Comparison of ENCODE assay signal across 21 cellular contexts in the genomic region with DNA sequence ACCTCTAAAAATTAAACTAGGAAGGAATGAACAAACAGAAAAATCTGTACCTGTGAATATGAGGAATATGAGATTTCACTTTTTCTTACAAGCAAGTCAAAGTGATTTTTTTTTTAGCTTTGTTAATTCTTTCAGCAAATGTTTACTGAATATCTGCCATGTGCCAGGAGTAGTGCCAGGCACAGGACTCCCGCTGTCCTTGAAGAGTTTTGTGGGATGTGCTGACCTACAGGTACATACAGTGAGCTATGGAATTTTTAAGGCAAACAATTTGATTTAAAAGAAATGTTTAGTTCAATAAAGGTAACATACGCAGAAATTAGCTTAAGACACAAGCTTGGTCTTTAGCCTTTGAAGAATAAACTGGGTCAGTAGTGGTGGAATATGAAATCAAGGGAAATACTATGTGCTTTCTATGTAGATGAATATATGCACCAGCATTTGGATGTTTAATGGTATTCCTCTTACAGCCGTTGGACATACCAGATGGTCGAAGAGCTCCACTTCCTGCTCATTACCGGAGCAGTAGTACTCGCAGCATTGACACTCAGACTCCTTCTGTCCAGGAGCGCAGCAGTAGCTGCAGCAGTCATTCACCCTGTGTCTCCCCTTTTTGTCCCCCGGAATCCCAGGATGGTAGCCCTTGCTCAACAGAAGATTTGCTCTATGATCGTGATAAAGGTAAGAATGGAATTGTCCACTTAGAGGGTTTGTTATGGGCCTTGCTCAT.
"Had no signal": no experiment of that assay in that cellular context is flagged by ENCODE, and none has a peak within 500 bp of the region (broad histone marks: within the 10 kb centered on the region; RNA-seq: fewer than 3 reads in every experiment).

No MANE protein-coding gene starts in this region.

- DNase-seq: colonic mucosa; effector CD8-positive, alpha-beta T cell; endodermal cell; foreskin fibroblast; gastrocnemius medialis; head of caudate nucleus; kidney; right lobe of liver; small intestine; stimulated activated CD4-positive, alpha-beta T cell treated with anti-CD3 and anti-CD28 coated beads, Interleukin-15, amount 100 ng/mL, for 24 hours; stimulated activated CD4-positive, alpha-beta T cell treated with anti-CD3 and anti-CD28 coated beads, Interleukin-2, amount 100 ng/mL, for 48 hours; stimulated activated naive B cell treated with anti-CD40 and anti-IgM and Interleukin-4, amounts not matched to agents 10 μg/mL and 1 μg/mL and 100 μg/mL, for 72 hours; upper lobe of left lung had no signal

- ATAC-seq: esophagus mucosa; gastrocnemius medialis; left lobe of liver; right lobe of liver; stimulated activated naive B cell treated with anti-CD40 and anti-IgM and Interleukin-4, amounts not matched to agents 10 μg/mL and 1 μg/mL and 100 μg/mL, for 72 hours had no signal

- H3K27me3 Mint-ChIP-seq: dendritic cell treated with granulocyte-macrophage colony-stimulating factor and Interleukin-4, amounts not matched to agents 40 ng/mL and 50 ng/mL, for 4 days; memory B cell; progenitor cell of endocrine pancreas; stimulated activated naive B cell treated with anti-CD40 and anti-IgM and Interleukin-4, amounts not matched to agents 10 μg/mL and 1 μg/mL and 100 μg/mL, for 72 hours; stimulated activated naive CD8-positive, alpha-beta T cell treated with anti-CD3 and anti-CD28 coated beads, Interleukin-15, Interleukin-2, amounts not matched to agents 100 ng/mL and 50 ng/mL, for 24 hours had no signal

- H3K4me3 Mint-ChIP-seq: dendritic cell treated with granulocyte-macrophage colony-stimulating factor and Interleukin-4, amounts not matched to agents 40 ng/mL and 50 ng/mL, for 4 days; endodermal cell; memory B cell; nephron; neural progenitor cell; stimulated activated naive B cell treated with anti-CD40 and anti-IgM and Interleukin-4, amounts not matched to agents 10 μg/mL and 1 μg/mL and 100 μg/mL, for 72 hours; stimulated activated naive CD8-positive, alpha-beta T cell treated with anti-CD3 and anti-CD28 coated beads, Interleukin-15, Interleukin-2, amounts not matched to agents 100 ng/mL and 50 ng/mL, for 24 hours had no signal

- H3K9me3 Mint-ChIP-seq: dendritic cell treated with granulocyte-macrophage colony-stimulating factor and Interleukin-4, amounts not matched to agents 40 ng/mL and 50 ng/mL, for 4 days; endodermal cell; memory B cell; stimulated activated naive B cell treated with anti-CD40 and anti-IgM and Interleukin-4, amounts not matched to agents 10 μg/mL and 1 μg/mL and 100 μg/mL, for 72 hours; stimulated activated naive CD8-positive, alpha-beta T cell treated with anti-CD3 and anti-CD28 coated beads, Interleukin-15, Interleukin-2, amounts not matched to agents 100 ng/mL and 50 ng/mL, for 24 hours had no signal

- H3K27ac Mint-ChIP-seq: dendritic cell treated with granulocyte-macrophage colony-stimulating factor and Interleukin-4, amounts not matched to agents 40 ng/mL and 50 ng/mL, for 4 days; endodermal cell; memory B cell; nephron; neural progenitor cell; progenitor cell of endocrine pancreas; stimulated activated naive B cell treated with anti-CD40 and anti-IgM and Interleukin-4, amounts not matched to agents 10 μg/mL and 1 μg/mL and 100 μg/mL, for 72 hours; stimulated activated naive CD8-positive, alpha-beta T cell treated with anti-CD3 and anti-CD28 coated beads, Interleukin-15, Interleukin-2, amounts not matched to agents 100 ng/mL and 50 ng/mL, for 24 hours had no signal

- H3K4me1 Mint-ChIP-seq: nephron had no signal
